ENCODE assay signal across 23 cellular contexts in genomic region chr20:44040202-44040915, GRCh38.
DNase-seq lines count a peak whose midpoint lies in the region; ATAC-seq and TF ChIP-seq lines count a peak whose summit lies in the region.
"Had no signal": no experiment of that assay in that cellular context is flagged by ENCODE, and none has a peak within 500 bp of the region (broad histone marks: within the 10 kb centered on the region; RNA-seq: fewer than 3 reads in every experiment).

No MANE protein-coding gene starts in this region.

- TF ChIP-seq EP300 in esophagus muscularis mucosa (IDR thresholded peaks at IDR 0.05) (no peak), ovary (IDR thresholded peaks at IDR 0.05) (no peak)

- no peak for TF ChIP-seq CTCF in right atrium auricular region (IDR thresholded peaks at IDR 0.05)
- no peak for TF ChIP-seq CTCF in heart right ventricle (IDR thresholded peaks at IDR 0.05)
- no peak for TF ChIP-seq CTCF in esophagus muscularis mucosa (IDR thresholded peaks at IDR 0.05)
- TF ChIP-seq CTCF in neural crest cell (conservative IDR thresholded peaks at IDR 0.05), result no peak
- TF ChIP-seq CTCF in ovary (IDR thresholded peaks at IDR 0.05), result no peak

- ATAC-seq in heart right ventricle, result no peak
- ATAC-seq in GM21526 (IDR thresholded peaks at IDR 0.05; ENCODE audit: low FRiP score, unreplicated experiment), result no peak
- no peak for ATAC-seq in left ventricle myocardium superior

- peaks cover 14% of the 10 kb centered on the region for H3K27me3 Mint-ChIP-seq in neural crest cell (ENCODE audit: low read depth)

- no peaks in the 10 kb centered on the region for H3K4me1 Mint-ChIP-seq in neural crest cell

- no peak overlapping the region for H3K27ac ChIP-seq in right atrium auricular region
- no peak overlapping the region for H3K27ac ChIP-seq in heart right ventricle
- H3K27ac ChIP-seq in esophagus muscularis mucosa (replicated peaks in 1 of 4), result no peak overlapping the region
- no peak overlapping the region for H3K27ac ChIP-seq in ovary
- H3K27ac ChIP-seq: GM23248, HL-60, SK-N-MC had no signal

- H3K4me1 ChIP-seq in right atrium auricular region, result peaks cover 0 to 6% of the 10 kb centered on the region in 2 donors
- peaks cover 0 to 7% (median 0%) of the 10 kb centered on the region in 9 donors for H3K4me1 ChIP-seq in heart right ventricle
- peaks cover 0 to 12% (median 8%) of the 10 kb centered on the region in 4 donors for H3K4me1 ChIP-seq in esophagus muscularis mucosa
- no peaks in the 10 kb centered on the region for H3K4me1 ChIP-seq in ovary (ENCODE audit: insufficient read depth)
- H3K4me1 ChIP-seq: BE2C had no signal

- H3K9me3 Mint-ChIP-seq in neural crest cell, result no peaks in the 10 kb centered on the region

- no peaks in the 10 kb centered on the region for H3K27me3 ChIP-seq in right atrium auricular region
- peaks cover 0 to 50% (median 31%) of the 10 kb centered on the region in 7 donors for H3K27me3 ChIP-seq in heart right ventricle
- H3K27me3 ChIP-seq in esophagus muscularis mucosa, result no peaks in the 10 kb centered on the region
- H3K27me3 ChIP-seq in ovary, result no peaks in the 10 kb centered on the region
- H3K27me3 ChIP-seq: BE2C had no signal

- peak overlapping the region; percentile 53 for H3K27ac Mint-ChIP-seq in neural crest cell (ENCODE audit: unreplicated experiment)

- TF ChIP-seq POLR2A in esophagus muscularis mucosa (IDR thresholded peaks at IDR 0.05; ENCODE audit: low read depth) (no peak), ovary (IDR thresholded peaks at IDR 0.05) (no peak)

- peak; percentile 34 for DNase-seq in right atrium auricular region (ENCODE audit: low spot score)
- no peak for DNase-seq in heart right ventricle
- DNase-seq in esophagus muscularis mucosa (ENCODE audit: extremely low spot score), result peak; percentile 78
- no peak for DNase-seq in neural crest cell (ENCODE audit: low read depth, low spot score)
- no peak for DNase-seq in ovary
- DNase-seq in activated naive CD4-positive, alpha-beta T cell (lab: John Stamatoyannopoulos, UW), result no peak
- no peak for DNase-seq in left ventricle myocardium superior
- DNase-seq: 8988T, ACHN, BE2C, DMS53, GM23248, NCI-H1092, NCI-H1417 treated with DMSO at 0.1 percent for 48 hours, NCI-H1694 treated with DMSO at 0.1 percent for 48 hours, NCI-H2081 treated with DMSO at 0.1 percent for 48 hours, NCI-H446, NCI-H524 treated with DMSO at 0.1 percent for 48 hours, NCI-H774, SIG-M5 had no signal

- no peaks in the 10 kb centered on the region for H3K9me3 ChIP-seq in right atrium auricular region
- H3K9me3 ChIP-seq in heart right ventricle, result no peaks in the 10 kb centered on the region
- H3K9me3 ChIP-seq in esophagus muscularis mucosa, result no peaks in the 10 kb centered on the region
- no peaks in the 10 kb centered on the region for H3K9me3 ChIP-seq in ovary
- H3K9me3 ChIP-seq: BE2C had no signal

- no peaks in the 10 kb centered on the region for H3K36me3 Mint-ChIP-seq in neural crest cell (ENCODE audit: low read depth)

- intact Hi-C loops in heart right ventricle (cut with DNase I), result no loop called here
- intact Hi-C loops in esophagus muscularis mucosa (cut with DNase I), result no loop called here
- intact Hi-C loops in ovary (cut with DNase I), result no loop called here
- intact Hi-C loops in left ventricle myocardium superior (cut with micrococcal nuclease), result no loop called here

- H3K4me3 Mint-ChIP-seq in neural crest cell, result no peak overlapping the region

- H3K4me3 ChIP-seq in right atrium auricular region (no peak overlapping the region), heart right ventricle (no peak overlapping the region), esophagus muscularis mucosa (no peak overlapping the region), ovary (no peak overlapping the region)
- H3K4me3 ChIP-seq: GM23248, SK-N-MC had no signal

- H3K36me3 ChIP-seq in right atrium auricular region (no peaks in the 10 kb centered on the region), heart right ventricle (no peaks in the 10 kb centered on the region), esophagus muscularis mucosa (no peaks in the 10 kb centered on the region), ovary (no peaks in the 10 kb centered on the region)
- H3K36me3 ChIP-seq: BE2C had no signal

- 87 to 88% methylated on average over 5 of the region's 5 CpGs for WGBS in heart right ventricle, 2 donors
- 95% methylated on average over 5 of the region's 5 CpGs for WGBS in esophagus muscularis mucosa
- 73 to 81% (median 73%) methylated on average over 5 of the region's 5 CpGs for WGBS in ovary, 3 donors

Comparison
In these comparisons a context has a peak if more than half of its experiments do, and no peak if none do; other contexts are left out.
1. DNase-seq: peak in right atrium auricular region (single experiment) and esophagus muscularis mucosa (single experiment); none in heart right ventricle (0 of 2), neural crest cell (single experiment), ovary (0 of 5), activated naive CD4-positive, alpha-beta T cell (0 of 4) and left ventricle myocardium superior (single experiment).